Comparison of ENCODE assay signal across 12 cellular contexts in the genomic region with DNA sequence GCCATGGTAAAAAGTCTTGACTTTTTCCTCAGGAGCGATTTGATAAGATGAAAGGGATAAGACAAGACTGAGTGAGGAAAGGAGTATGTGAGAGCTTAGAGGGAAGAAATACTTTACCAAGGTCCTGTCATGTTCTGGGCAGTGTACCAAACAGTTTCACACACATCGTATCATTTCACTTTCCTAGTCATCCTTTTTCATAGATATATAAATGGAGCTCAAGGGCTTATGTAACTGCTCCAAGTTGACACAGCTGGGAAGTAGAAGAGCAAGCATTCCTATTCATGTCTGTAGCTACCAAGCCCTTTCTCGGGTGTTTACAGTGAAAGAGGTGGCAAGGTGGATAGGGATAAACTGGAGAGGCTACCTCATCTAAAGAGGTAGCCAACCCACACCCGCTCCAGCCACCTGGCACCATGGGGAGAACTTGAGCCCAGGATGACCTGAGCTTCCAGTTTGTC. TPM values are rescaled to one million over a fixed set of nuclear protein-coding genes. Genes with fewer than 3 reads are reported as not detected.
A peak's percentile ranks its signal among the peaks of the same experiment; 100 is the strongest.
DNase-seq lines count a peak whose midpoint lies in the region; ATAC-seq and TF ChIP-seq lines count a peak whose summit lies in the region.
"Had no signal": no experiment of that assay in that cellular context is flagged by ENCODE, and none has a peak within 500 bp of the region (broad histone marks: within the 10 kb centered on the region; RNA-seq: fewer than 3 reads in every experiment).

No MANE protein-coding gene starts in this region.

- intact Hi-C loops in lower lobe of right lung (cut with DNase I): no loop called here

- no peak overlapping the region for H3K27ac ChIP-seq in lower lobe of right lung

- H3K9me3 ChIP-seq in lower lobe of right lung: no peaks in the 10 kb centered on the region

- H3K4me1 ChIP-seq in lower lobe of right lung: peaks cover 5% of the 10 kb centered on the region

- ATAC-seq in lower lobe of right lung (peak; percentile 71 to 86), GM18907 (IDR thresholded peaks at IDR 0.05; ENCODE audit: unreplicated experiment) (no peak), HG03469 (IDR thresholded peaks at IDR 0.05; ENCODE audit: unreplicated experiment) (no peak)
- ATAC-seq: activated naive CD8-positive, alpha-beta T cell treated with anti-CD3 and anti-CD28 coated beads, Interleukin-2, amount 50 U/mL, for 24 hours; stimulated activated naive CD8-positive, alpha-beta T cell treated with anti-CD3 and anti-CD28 coated beads, Interleukin-15, amount 100 ng/mL, for 72 hours had no signal

- no peaks in the 10 kb centered on the region for H3K27me3 ChIP-seq in lower lobe of right lung (ENCODE audit: low read depth)

- DNase-seq in AG09309 (ENCODE audit: low read depth) (peak; percentile 85), NCI-H1092 treated with DMSO at 0.1 percent for 48 hours (lab: John Stamatoyannopoulos, UW) (peak; percentile 13), cardiac fibroblast (ENCODE audit: low read depth in 2 of 2) (peak; percentile 82 to 84), lower lobe of right lung (no peak), foreskin melanocyte (no peak)
- DNase-seq in activated CD8-positive, alpha-beta memory T cell treated with anti-CD3 and anti-CD28 coated beads for 24 hours: no peak
- DNase-seq: activated naive CD8-positive, alpha-beta T cell treated with anti-CD3 and anti-CD28 coated beads, Interleukin-2, amount 50 U/mL, for 24 hours; stimulated activated CD4-positive, alpha-beta T cell treated with anti-CD3 and anti-CD28 coated beads, Interleukin-1b, Interleukin-23, amount 100 ng/mL, for 48 hours; stimulated activated naive CD8-positive, alpha-beta T cell treated with anti-CD3 and anti-CD28 coated beads, Interleukin-15, amount 100 ng/mL, for 72 hours; T-helper 1 cell had no signal

- H3K4me3 ChIP-seq in AG09309 (ENCODE audit: control insufficient read depth, low read depth, low read length) (no peak overlapping the region), cardiac fibroblast (replicated peaks in 1 of 2; ENCODE audit: low read depth in 2 of 2, low read length in 2 of 2) (no peak overlapping the region), lower lobe of right lung (no peak overlapping the region)

- TF ChIP-seq CTCF in AG09309 (IDR thresholded peaks at IDR 0.05; ENCODE audit: control insufficient read depth, insufficient read depth, low read depth, low read length, missing control alignments): no peak
- TF ChIP-seq CTCF in cardiac fibroblast (IDR thresholded peaks at IDR 0.05; ENCODE audit: low read depth, low read length): no peak
- TF ChIP-seq CTCF in lower lobe of right lung (IDR thresholded peaks at IDR 0.05): no peak

- peaks cover 62% of the 10 kb centered on the region for H3K36me3 ChIP-seq in lower lobe of right lung

RNA-seq across cellular contexts. Expression of a gene that starts 57.4 kb away (rescaled TPM):
- 73.5 TPM for total RNA-seq in lower lobe of right lung

Comparison
In these comparisons a context has a peak if more than half of its experiments do, and no peak if none do; other contexts are left out.
1. DNase-seq: peak in AG09309 (single experiment), NCI-H1092 treated with DMSO at 0.1 percent for 48 hours (single experiment) and cardiac fibroblast (2 of 2); none in lower lobe of right lung (single experiment), foreskin melanocyte (single experiment) and activated CD8-positive, alpha-beta memory T cell treated with anti-CD3 and anti-CD28 coated beads for 24 hours (single experiment).
2. ATAC-seq: peak in lower lobe of right lung (2 of 2); none in GM18907 (single experiment) and HG03469 (single experiment).